ENCODE assay signal across 1 cellular context in the genomic region with DNA sequence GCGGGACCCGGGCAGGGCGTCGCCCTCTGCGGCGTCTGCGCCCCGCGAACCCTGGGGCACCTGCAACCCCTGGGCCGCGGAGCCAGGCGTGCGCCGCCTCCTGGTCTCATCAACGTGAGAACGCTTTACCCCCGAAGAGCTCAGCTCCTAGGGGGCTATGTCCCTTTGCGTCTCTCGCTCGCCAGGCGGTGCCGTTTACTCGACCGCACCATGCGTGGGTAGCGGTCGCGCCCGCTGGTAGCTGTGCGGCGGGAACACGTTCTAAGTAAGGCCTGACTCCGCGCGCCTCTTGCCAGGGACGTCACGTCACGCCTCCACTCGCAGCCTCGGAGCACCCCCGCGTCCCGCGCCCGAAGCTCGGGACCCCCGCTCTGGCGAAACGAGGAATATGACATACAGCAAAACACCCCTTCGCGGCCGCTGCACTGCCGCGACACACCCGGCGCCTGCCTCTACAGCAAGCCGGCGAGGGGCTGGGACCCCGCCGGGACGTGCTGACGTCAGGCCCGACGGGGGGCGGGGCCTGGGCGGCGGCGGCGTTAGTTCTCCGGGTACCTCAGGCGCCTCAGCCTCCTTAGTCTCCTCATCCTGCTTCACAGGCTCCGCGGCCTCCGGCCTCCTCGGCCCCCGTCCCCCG.
TF ChIP-seq lines count a peak whose summit lies in the region.

A gene with protein sequence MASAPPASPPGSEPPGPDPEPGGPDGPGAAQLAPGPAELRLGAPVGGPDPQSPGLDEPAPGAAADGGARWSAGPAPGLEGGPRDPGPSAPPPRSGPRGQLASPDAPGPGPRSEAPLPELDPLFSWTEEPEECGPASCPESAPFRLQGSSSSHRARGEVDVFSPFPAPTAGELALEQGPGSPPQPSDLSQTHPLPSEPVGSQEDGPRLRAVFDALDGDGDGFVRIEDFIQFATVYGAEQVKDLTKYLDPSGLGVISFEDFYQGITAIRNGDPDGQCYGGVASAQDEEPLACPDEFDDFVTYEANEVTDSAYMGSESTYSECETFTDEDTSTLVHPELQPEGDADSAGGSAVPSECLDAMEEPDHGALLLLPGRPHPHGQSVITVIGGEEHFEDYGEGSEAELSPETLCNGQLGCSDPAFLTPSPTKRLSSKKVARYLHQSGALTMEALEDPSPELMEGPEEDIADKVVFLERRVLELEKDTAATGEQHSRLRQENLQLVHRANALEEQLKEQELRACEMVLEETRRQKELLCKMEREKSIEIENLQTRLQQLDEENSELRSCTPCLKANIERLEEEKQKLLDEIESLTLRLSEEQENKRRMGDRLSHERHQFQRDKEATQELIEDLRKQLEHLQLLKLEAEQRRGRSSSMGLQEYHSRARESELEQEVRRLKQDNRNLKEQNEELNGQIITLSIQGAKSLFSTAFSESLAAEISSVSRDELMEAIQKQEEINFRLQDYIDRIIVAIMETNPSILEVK (plus strand): TSS at position 568 of the 637 bp plus-strand sequence. CDS start 358 bp downstream, outside the sequence.

TF ChIP-seq in K562, 482 proteins besides CTCF, POLR2A, EP300 and RAD21 (continued from another document and continues in another):
- TF ChIP-seq, protein P1, sequence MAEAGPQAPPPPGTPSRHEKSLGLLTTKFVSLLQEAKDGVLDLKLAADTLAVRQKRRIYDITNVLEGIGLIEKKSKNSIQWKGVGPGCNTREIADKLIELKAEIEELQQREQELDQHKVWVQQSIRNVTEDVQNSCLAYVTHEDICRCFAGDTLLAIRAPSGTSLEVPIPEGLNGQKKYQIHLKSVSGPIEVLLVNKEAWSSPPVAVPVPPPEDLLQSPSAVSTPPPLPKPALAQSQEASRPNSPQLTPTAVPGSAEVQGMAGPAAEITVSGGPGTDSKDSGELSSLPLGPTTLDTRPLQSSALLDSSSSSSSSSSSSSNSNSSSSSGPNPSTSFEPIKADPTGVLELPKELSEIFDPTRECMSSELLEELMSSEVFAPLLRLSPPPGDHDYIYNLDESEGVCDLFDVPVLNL (CRISPR knock-in tag; IDR thresholded peaks at IDR 0.05; ENCODE audit: low read depth), result peak; percentile 73
- TF ChIP-seq, protein P2, sequence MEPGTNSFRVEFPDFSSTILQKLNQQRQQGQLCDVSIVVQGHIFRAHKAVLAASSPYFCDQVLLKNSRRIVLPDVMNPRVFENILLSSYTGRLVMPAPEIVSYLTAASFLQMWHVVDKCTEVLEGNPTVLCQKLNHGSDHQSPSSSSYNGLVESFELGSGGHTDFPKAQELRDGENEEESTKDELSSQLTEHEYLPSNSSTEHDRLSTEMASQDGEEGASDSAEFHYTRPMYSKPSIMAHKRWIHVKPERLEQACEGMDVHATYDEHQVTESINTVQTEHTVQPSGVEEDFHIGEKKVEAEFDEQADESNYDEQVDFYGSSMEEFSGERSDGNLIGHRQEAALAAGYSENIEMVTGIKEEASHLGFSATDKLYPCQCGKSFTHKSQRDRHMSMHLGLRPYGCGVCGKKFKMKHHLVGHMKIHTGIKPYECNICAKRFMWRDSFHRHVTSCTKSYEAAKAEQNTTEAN (CRISPR knock-in tag; IDR thresholded peaks at IDR 0.05), result no peak
- TF ChIP-seq, protein P3, sequence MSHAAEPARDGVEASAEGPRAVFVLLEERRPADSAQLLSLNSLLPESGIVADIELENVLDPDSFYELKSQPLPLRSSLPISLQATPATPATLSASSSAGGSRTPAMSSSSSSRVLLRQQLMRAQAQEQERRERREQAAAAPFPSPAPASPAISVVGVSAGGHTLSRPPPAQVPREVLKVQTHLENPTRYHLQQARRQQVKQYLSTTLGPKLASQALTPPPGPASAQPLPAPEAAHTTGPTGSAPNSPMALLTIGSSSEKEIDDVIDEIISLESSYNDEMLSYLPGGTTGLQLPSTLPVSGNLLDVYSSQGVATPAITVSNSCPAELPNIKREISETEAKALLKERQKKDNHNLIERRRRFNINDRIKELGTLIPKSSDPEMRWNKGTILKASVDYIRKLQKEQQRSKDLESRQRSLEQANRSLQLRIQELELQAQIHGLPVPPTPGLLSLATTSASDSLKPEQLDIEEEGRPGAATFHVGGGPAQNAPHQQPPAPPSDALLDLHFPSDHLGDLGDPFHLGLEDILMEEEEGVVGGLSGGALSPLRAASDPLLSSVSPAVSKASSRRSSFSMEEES (CRISPR knock-in tag; IDR thresholded peaks at IDR 0.05), result no peak
- TF ChIP-seq SMAD3 (CRISPR knock-in tag; conservative IDR thresholded peaks at IDR 0.05) (0 out of 2 replicates have a peak, but pooled peaks have one; percentile 1), SIRT6 (IDR thresholded peaks at IDR 0.05; ENCODE audit: low read depth, low read length) (no peak), HNRNPL (IDR thresholded peaks at IDR 0.05; ENCODE audit: low read depth, low read length) (peak; percentile 48; the same call in 1 of the 2 replicates), TCF3 (CRISPR knock-in tag; IDR thresholded peaks at IDR 0.05) (no peak), HMGN3 (IDR thresholded peaks at IDR 0.05; ENCODE audit: borderline replicate concordance, extremely low read depth, insufficient read length, low read depth, low read length) (peak; percentile 92), RBBP5 (IDR thresholded peaks at IDR 0.05; ENCODE audit: borderline replicate concordance, insufficient read depth, low read length, poor library complexity, severe bottlenecking) (peak; percentile 69), CEBPB (tag; IDR thresholded peaks at IDR 0.05) (no peak), NFRKB (IDR thresholded peaks at IDR 0.05; ENCODE audit: low read depth) (no peak), EHMT2 (IDR thresholded peaks at IDR 0.05) (no peak), ZNF583 (CRISPR knock-in tag; IDR thresholded peaks at IDR 0.05) (peak; percentile 70; the same call in 1 of the 2 replicates), MCM5 (IDR thresholded peaks at IDR 0.05; ENCODE audit: low read depth) (no peak), CBFA2T2 (conservative IDR thresholded peaks at IDR 0.05) (no peak), FOXA1 (IDR thresholded peaks at IDR 0.05; ENCODE audit: borderline replicate concordance) (no peak), CEBPG (CRISPR knock-in tag; IDR thresholded peaks at IDR 0.05) (peak; percentile 35; the same call in 1 of the 2 replicates), CEBPG (tag; conservative IDR thresholded peaks at IDR 0.05 in 1 of 2, IDR thresholded peaks at IDR 0.05 in 1 of 2) (no peak), TGIF2 (CRISPR knock-in tag; IDR thresholded peaks at IDR 0.05) (no peak; the same call in 1 of the 2 replicates), POLR3A (IDR thresholded peaks at IDR 0.05; ENCODE audit: borderline replicate concordance, extremely low read depth, insufficient read depth, insufficient read length) (no peak), CBX1 (IDR thresholded peaks at IDR 0.05; ENCODE audit: low read depth) (no peak), ZC3H4 (CRISPR knock-in tag; IDR thresholded peaks at IDR 0.05; ENCODE audit: borderline replicate concordance) (no peak), IRF2 (CRISPR knock-in tag; IDR thresholded peaks at IDR 0.05) (no peak), SP1 (CRISPR knock-in tag; IDR thresholded peaks at IDR 0.05) (no peak), GABPB2 (CRISPR knock-in tag; conservative IDR thresholded peaks at IDR 0.05) (no peak), TBP (optimal IDR thresholded peaks at IDR 0.05; ENCODE audit: low read depth, low read length) (peak; percentile 47), ZBED1 (IDR thresholded peaks at IDR 0.05) (no peak), PHB2 (IDR thresholded peaks at IDR 0.05; ENCODE audit: low read depth) (no peak), ZNF140 (CRISPR knock-in tag; IDR thresholded peaks at IDR 0.05) (no peak), TRIM24 (IDR thresholded peaks at IDR 0.05) (no peak)
- TF ChIP-seq, protein P4, sequence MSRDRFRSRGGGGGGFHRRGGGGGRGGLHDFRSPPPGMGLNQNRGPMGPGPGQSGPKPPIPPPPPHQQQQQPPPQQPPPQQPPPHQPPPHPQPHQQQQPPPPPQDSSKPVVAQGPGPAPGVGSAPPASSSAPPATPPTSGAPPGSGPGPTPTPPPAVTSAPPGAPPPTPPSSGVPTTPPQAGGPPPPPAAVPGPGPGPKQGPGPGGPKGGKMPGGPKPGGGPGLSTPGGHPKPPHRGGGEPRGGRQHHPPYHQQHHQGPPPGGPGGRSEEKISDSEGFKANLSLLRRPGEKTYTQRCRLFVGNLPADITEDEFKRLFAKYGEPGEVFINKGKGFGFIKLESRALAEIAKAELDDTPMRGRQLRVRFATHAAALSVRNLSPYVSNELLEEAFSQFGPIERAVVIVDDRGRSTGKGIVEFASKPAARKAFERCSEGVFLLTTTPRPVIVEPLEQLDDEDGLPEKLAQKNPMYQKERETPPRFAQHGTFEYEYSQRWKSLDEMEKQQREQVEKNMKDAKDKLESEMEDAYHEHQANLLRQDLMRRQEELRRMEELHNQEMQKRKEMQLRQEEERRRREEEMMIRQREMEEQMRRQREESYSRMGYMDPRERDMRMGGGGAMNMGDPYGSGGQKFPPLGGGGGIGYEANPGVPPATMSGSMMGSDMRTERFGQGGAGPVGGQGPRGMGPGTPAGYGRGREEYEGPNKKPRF (IDR thresholded peaks at IDR 0.05; ENCODE audit: low read depth, low read length), result no peak
- TF ChIP-seq, protein P5, sequence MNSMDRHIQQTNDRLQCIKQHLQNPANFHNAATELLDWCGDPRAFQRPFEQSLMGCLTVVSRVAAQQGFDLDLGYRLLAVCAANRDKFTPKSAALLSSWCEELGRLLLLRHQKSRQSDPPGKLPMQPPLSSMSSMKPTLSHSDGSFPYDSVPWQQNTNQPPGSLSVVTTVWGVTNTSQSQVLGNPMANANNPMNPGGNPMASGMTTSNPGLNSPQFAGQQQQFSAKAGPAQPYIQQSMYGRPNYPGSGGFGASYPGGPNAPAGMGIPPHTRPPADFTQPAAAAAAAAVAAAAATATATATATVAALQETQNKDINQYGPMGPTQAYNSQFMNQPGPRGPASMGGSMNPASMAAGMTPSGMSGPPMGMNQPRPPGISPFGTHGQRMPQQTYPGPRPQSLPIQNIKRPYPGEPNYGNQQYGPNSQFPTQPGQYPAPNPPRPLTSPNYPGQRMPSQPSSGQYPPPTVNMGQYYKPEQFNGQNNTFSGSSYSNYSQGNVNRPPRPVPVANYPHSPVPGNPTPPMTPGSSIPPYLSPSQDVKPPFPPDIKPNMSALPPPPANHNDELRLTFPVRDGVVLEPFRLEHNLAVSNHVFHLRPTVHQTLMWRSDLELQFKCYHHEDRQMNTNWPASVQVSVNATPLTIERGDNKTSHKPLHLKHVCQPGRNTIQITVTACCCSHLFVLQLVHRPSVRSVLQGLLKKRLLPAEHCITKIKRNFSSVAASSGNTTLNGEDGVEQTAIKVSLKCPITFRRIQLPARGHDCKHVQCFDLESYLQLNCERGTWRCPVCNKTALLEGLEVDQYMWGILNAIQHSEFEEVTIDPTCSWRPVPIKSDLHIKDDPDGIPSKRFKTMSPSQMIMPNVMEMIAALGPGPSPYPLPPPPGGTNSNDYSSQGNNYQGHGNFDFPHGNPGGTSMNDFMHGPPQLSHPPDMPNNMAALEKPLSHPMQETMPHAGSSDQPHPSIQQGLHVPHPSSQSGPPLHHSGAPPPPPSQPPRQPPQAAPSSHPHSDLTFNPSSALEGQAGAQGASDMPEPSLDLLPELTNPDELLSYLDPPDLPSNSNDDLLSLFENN (IDR thresholded peaks at IDR 0.05; ENCODE audit: low read depth in 2 of 2, low read length in 2 of 2), result no peak
- TF ChIP-seq, protein P6, sequence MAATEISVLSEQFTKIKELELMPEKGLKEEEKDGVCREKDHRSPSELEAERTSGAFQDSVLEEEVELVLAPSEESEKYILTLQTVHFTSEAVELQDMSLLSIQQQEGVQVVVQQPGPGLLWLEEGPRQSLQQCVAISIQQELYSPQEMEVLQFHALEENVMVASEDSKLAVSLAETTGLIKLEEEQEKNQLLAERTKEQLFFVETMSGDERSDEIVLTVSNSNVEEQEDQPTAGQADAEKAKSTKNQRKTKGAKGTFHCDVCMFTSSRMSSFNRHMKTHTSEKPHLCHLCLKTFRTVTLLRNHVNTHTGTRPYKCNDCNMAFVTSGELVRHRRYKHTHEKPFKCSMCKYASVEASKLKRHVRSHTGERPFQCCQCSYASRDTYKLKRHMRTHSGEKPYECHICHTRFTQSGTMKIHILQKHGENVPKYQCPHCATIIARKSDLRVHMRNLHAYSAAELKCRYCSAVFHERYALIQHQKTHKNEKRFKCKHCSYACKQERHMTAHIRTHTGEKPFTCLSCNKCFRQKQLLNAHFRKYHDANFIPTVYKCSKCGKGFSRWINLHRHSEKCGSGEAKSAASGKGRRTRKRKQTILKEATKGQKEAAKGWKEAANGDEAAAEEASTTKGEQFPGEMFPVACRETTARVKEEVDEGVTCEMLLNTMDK (IDR thresholded peaks at IDR 0.05; ENCODE audit: borderline replicate concordance, insufficient read depth, low read depth, low read length, poor library complexity, severe bottlenecking), result no peak
- TF ChIP-seq, protein P7, sequence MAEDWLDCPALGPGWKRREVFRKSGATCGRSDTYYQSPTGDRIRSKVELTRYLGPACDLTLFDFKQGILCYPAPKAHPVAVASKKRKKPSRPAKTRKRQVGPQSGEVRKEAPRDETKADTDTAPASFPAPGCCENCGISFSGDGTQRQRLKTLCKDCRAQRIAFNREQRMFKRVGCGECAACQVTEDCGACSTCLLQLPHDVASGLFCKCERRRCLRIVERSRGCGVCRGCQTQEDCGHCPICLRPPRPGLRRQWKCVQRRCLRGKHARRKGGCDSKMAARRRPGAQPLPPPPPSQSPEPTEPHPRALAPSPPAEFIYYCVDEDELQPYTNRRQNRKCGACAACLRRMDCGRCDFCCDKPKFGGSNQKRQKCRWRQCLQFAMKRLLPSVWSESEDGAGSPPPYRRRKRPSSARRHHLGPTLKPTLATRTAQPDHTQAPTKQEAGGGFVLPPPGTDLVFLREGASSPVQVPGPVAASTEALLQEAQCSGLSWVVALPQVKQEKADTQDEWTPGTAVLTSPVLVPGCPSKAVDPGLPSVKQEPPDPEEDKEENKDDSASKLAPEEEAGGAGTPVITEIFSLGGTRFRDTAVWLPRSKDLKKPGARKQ (CRISPR knock-in tag; IDR thresholded peaks at IDR 0.05), result no peak
- TF ChIP-seq, protein P8, sequence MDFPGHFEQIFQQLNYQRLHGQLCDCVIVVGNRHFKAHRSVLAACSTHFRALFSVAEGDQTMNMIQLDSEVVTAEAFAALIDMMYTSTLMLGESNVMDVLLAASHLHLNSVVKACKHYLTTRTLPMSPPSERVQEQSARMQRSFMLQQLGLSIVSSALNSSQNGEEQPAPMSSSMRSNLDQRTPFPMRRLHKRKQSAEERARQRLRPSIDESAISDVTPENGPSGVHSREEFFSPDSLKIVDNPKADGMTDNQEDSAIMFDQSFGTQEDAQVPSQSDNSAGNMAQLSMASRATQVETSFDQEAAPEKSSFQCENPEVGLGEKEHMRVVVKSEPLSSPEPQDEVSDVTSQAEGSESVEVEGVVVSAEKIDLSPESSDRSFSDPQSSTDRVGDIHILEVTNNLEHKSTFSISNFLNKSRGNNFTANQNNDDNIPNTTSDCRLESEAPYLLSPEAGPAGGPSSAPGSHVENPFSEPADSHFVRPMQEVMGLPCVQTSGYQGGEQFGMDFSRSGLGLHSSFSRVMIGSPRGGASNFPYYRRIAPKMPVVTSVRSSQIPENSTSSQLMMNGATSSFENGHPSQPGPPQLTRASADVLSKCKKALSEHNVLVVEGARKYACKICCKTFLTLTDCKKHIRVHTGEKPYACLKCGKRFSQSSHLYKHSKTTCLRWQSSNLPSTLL (IDR thresholded peaks at IDR 0.05), result no peak
- TF ChIP-seq, protein P9, sequence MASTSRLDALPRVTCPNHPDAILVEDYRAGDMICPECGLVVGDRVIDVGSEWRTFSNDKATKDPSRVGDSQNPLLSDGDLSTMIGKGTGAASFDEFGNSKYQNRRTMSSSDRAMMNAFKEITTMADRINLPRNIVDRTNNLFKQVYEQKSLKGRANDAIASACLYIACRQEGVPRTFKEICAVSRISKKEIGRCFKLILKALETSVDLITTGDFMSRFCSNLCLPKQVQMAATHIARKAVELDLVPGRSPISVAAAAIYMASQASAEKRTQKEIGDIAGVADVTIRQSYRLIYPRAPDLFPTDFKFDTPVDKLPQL (IDR thresholded peaks at IDR 0.05; ENCODE audit: extremely low read depth, insufficient read length), result no peak
